Comparison of ENCODE assay signal across 32 cellular contexts in the genomic region with DNA sequence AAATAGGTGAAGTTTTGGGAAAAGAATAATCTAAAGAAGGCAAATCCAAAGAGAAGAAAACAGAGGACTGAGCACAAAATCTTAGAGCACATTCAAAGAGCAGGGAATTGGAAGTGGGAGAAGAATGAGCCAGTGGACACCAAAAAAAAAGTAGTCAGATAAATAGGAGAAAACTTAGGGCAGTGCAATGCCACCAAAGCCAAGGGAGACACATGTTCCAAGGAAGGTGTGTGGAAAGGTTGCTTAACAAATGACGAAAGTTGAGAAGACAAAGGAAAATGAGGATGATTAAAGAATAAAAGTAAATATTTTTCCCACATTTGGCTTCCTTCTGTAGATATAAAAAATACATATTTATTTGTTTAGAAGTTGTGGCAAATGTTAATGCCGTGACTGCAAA.
"Had no signal": no experiment of that assay in that cellular context is flagged by ENCODE, and none has a peak within 500 bp of the region (broad histone marks: within the 10 kb centered on the region; RNA-seq: fewer than 3 reads in every experiment).

No MANE protein-coding gene starts in this region.

- H3K4me1 Mint-ChIP-seq: activated CD4-positive, alpha-beta T cell treated with anti-CD3 and anti-CD28 coated beads, Interleukin-2, amount 10 ng/mL, durations not matched to agents 24 days and 14 days; activated naive CD4-positive, alpha-beta T cell treated with anti-CD3 and anti-CD28 coated beads, Interleukin-2, amount 10 ng/mL, durations not matched to agents 7 days and 5 days; activated naive CD4-positive, alpha-beta T cell treated with anti-CD3 and anti-CD28 coated beads, Interleukin-2, amount 50 U/mL, for 24 hours; activated naive CD8-positive, alpha-beta T cell treated with anti-CD3 and anti-CD28 coated beads, Interleukin-2, amount 10 ng/mL, durations not matched to agents 7 days and 5 days; activated naive CD8-positive, alpha-beta T cell treated with anti-CD3 and anti-CD28 coated beads, Interleukin-2, amount 50 U/mL, for 24 hours; brain had no signal

- H3K4me3 ChIP-seq: ascending aorta had no signal

- H3K27me3 Mint-ChIP-seq: activated CD4-positive, alpha-beta memory T cell treated with anti-CD3 and anti-CD28 coated beads for 36 hours; activated CD8-positive, alpha-beta T cell treated with anti-CD3 and anti-CD28 coated beads for 36 hours; activated naive CD4-positive, alpha-beta T cell treated with anti-CD3 and anti-CD28 coated beads, Interleukin-2, amount 10 ng/mL, durations not matched to agents 7 days and 5 days; activated naive CD4-positive, alpha-beta T cell treated with anti-CD3 and anti-CD28 coated beads, Interleukin-2, amount 50 U/mL, for 24 hours; activated naive CD8-positive, alpha-beta T cell; activated naive CD8-positive, alpha-beta T cell treated with anti-CD3 and anti-CD28 coated beads, Interleukin-2, amount 10 ng/mL, durations not matched to agents 7 days and 5 days; activated naive CD8-positive, alpha-beta T cell treated with anti-CD3 and anti-CD28 coated beads, Interleukin-2, amount 50 U/mL, for 24 hours; activated T-cell treated with anti-CD3 and anti-CD28 coated beads, Interleukin-2, amount 50 U/mL, for 24 hours had no signal

- FAIRE-seq: colon, TTC549 had no signal

- H3K4me3 Mint-ChIP-seq: activated B cell treated with CpG ODN at 0.5 μM for 24 hours; activated CD4-positive, alpha-beta memory T cell treated with anti-CD3 and anti-CD28 coated beads for 36 hours; activated CD4-positive, alpha-beta T cell treated with anti-CD3 and anti-CD28 coated beads, Interleukin-2, amount 10 ng/mL, durations not matched to agents 24 days and 14 days; activated CD8-positive, alpha-beta T cell treated with anti-CD3 and anti-CD28 coated beads for 36 hours; activated naive CD4-positive, alpha-beta T cell treated with anti-CD3 and anti-CD28 coated beads, Interleukin-2, amount 10 ng/mL, durations not matched to agents 7 days and 5 days; activated naive CD4-positive, alpha-beta T cell treated with anti-CD3 and anti-CD28 coated beads, Interleukin-2, amount 50 U/mL, for 24 hours; activated naive CD8-positive, alpha-beta T cell; activated naive CD8-positive, alpha-beta T cell treated with anti-CD3 and anti-CD28 coated beads, Interleukin-2, amount 10 ng/mL, durations not matched to agents 7 days and 5 days; activated naive CD8-positive, alpha-beta T cell treated with anti-CD3 and anti-CD28 coated beads, Interleukin-2, amount 50 U/mL, for 24 hours; activated T-cell treated with anti-CD3 and anti-CD28 coated beads, Interleukin-2, amount 50 U/mL, for 24 hours; brain; T-helper 2 cell treated with Interferon-gamma antibody and Interleukin-4, amounts not matched to agents 5 μg/mL and 100 μg/mL, for 36 hours had no signal

- H3K36me3 ChIP-seq: ascending aorta had no signal

- H3K27ac ChIP-seq: ascending aorta, VCaP had no signal

- ATAC-seq: activated CD8-positive, alpha-beta T cell treated with anti-CD3 and anti-CD28 coated beads for 36 hours; activated naive CD8-positive, alpha-beta T cell treated with anti-CD3 and anti-CD28 coated beads, Interleukin-2, amount 50 U/mL, for 24 hours had no signal

- H3K4me1 ChIP-seq: ascending aorta had no signal

- H3K27ac Mint-ChIP-seq: activated B cell treated with CpG ODN at 0.5 μM for 24 hours; activated CD4-positive, alpha-beta memory T cell treated with anti-CD3 and anti-CD28 coated beads for 36 hours; activated CD4-positive, alpha-beta T cell treated with anti-CD3 and anti-CD28 coated beads, Interleukin-2, amount 10 ng/mL, durations not matched to agents 24 days and 14 days; activated CD8-positive, alpha-beta T cell treated with anti-CD3 and anti-CD28 coated beads for 36 hours; activated naive CD4-positive, alpha-beta T cell treated with anti-CD3 and anti-CD28 coated beads, Interleukin-2, amount 10 ng/mL, durations not matched to agents 7 days and 5 days; activated naive CD4-positive, alpha-beta T cell treated with anti-CD3 and anti-CD28 coated beads, Interleukin-2, amount 50 U/mL, for 24 hours; activated naive CD8-positive, alpha-beta T cell; activated naive CD8-positive, alpha-beta T cell treated with anti-CD3 and anti-CD28 coated beads, Interleukin-2, amount 10 ng/mL, durations not matched to agents 7 days and 5 days; activated naive CD8-positive, alpha-beta T cell treated with anti-CD3 and anti-CD28 coated beads, Interleukin-2, amount 50 U/mL, for 24 hours; activated T-cell treated with anti-CD3 and anti-CD28 coated beads, Interleukin-2, amount 50 U/mL, for 24 hours; activated T-helper 2 cell treated with anti-CD3 and anti-CD28 coated beads, Interferon-gamma antibody, Interleukin-2, Interleukin-4, amounts not matched to agents 10 μg/mL and 5 μg/mL and 100 μg/mL, durations not matched to agents 14 hours and 24 hours and 36 hours; brain; T-helper 2 cell treated with Interferon-gamma antibody and Interleukin-4, amounts not matched to agents 5 μg/mL and 100 μg/mL, for 36 hours had no signal

- H3K27me3 ChIP-seq: ascending aorta had no signal

- DNase-seq: activated B cell treated with CpG ODN at 0.5 μM for 24 hours; activated CD4-positive, alpha-beta memory T cell treated with anti-CD3 and anti-CD28 coated beads for 36 hours; activated CD4-positive, alpha-beta T cell treated with anti-CD3 and anti-CD28 coated beads for 4 hours; activated CD4-positive, alpha-beta T cell treated with anti-CD3 and anti-CD28 coated beads, Interleukin-2, amount 10 ng/mL, durations not matched to agents 24 days and 14 days; activated CD4-positive, alpha-beta T cell treated with anti-CD3 and anti-CD28 coated beads, Interleukin-2, amount 50 U/mL, for 1 hour; activated CD4-positive, alpha-beta T cell treated with anti-CD3 and anti-CD28 coated beads, Interleukin-2, amount 50 U/mL, for 4 hours; activated CD4-positive, CD25-positive, alpha-beta regulatory T cell treated with anti-CD3 and anti-CD28 coated beads, Interleukin-2, amount 50 U/mL, for 72 hours; activated CD8-positive, alpha-beta memory T cell treated with anti-CD3 and anti-CD28 coated beads, Interleukin-2, amount 50 U/mL, for 4 hours; activated CD8-positive, alpha-beta T cell treated with anti-CD3 and anti-CD28 coated beads for 36 hours; activated effector memory CD4-positive, alpha-beta T cell treated with Interleukin-2 at 50 U/mL for 16 hours; activated gamma-delta T cell; activated naive CD4-positive, alpha-beta T cell treated with anti-CD3 and anti-CD28 coated beads, Interleukin-2, amount 10 ng/mL, durations not matched to agents 7 days and 5 days; activated naive CD4-positive, alpha-beta T cell treated with Interleukin-2 at 50 U/mL for 16 hours; activated naive CD8-positive, alpha-beta T cell treated with anti-CD3 and anti-CD28 coated beads, Interleukin-2, amount 10 ng/mL, durations not matched to agents 7 days and 5 days; activated naive CD8-positive, alpha-beta T cell treated with anti-CD3 and anti-CD28 coated beads, Interleukin-2, amount 50 U/mL, for 24 hours; activated T-cell treated with anti-CD3 and anti-CD28 coated beads for 4 hours; activated T-cell treated with anti-CD3 and anti-CD28 coated beads, Interleukin-2, amount 50 U/mL, for 24 hours; activated T-cell treated with anti-CD3 and anti-CD28 coated beads, Interleukin-2, amount 50 U/mL, for 48 hours; amygdala; anterior cingulate cortex; central memory CD4-positive, alpha-beta T cell; T-helper 2 cell; T-helper 9 cell had no signal
